ENCODE assay signal across 19 cellular contexts in genomic region chr16:17564856-17565255, GRCh38.
"Had no signal": no experiment of that assay in that cellular context is flagged by ENCODE, and none has a peak within 500 bp of the region (broad histone marks: within the 10 kb centered on the region; RNA-seq: fewer than 3 reads in every experiment).

No MANE protein-coding gene starts in this region.

- H3K36me3 Mint-ChIP-seq: naive thymus-derived CD4-positive, alpha-beta T cell; type B pancreatic cell had no signal

- H3K4me3 Mint-ChIP-seq: endodermal cell; naive thymus-derived CD4-positive, alpha-beta T cell; type B pancreatic cell had no signal

- H3K27ac ChIP-seq: coronary artery, hepatocyte, ovary, right atrium auricular region, sigmoid colon, stomach had no signal

- ATAC-seq: left colon; left ventricle myocardium superior; naive thymus-derived CD4-positive, alpha-beta T cell had no signal

- H3K4me1 Mint-ChIP-seq: endodermal cell; naive thymus-derived CD4-positive, alpha-beta T cell had no signal

- H3K27ac Mint-ChIP-seq: endodermal cell; naive thymus-derived CD4-positive, alpha-beta T cell; type B pancreatic cell had no signal

- H3K9me3 Mint-ChIP-seq: type B pancreatic cell had no signal

- DNase-seq: effector CD4-positive, alpha-beta T cell; endodermal cell; erythroblast; foreskin melanocyte; head of caudate nucleus; left colon; left ventricle myocardium superior; naive thymus-derived CD4-positive, alpha-beta T cell; ovary; sigmoid colon; small intestine; stimulated activated CD4-positive, alpha-beta T cell treated with anti-CD3 and anti-CD28 coated beads, Interleukin-12 subunit alpha, Interleukin-12 subunit beta, amount 100 ng/mL, for 4 hours; stimulated activated naive CD4-positive, alpha-beta T cell; stomach; substantia nigra had no signal

- H3K4me3 ChIP-seq: coronary artery, hepatocyte, ovary, right atrium auricular region, sigmoid colon, stomach had no signal
